1 cellular context compared by ENCODE assay signal in the genomic region with DNA sequence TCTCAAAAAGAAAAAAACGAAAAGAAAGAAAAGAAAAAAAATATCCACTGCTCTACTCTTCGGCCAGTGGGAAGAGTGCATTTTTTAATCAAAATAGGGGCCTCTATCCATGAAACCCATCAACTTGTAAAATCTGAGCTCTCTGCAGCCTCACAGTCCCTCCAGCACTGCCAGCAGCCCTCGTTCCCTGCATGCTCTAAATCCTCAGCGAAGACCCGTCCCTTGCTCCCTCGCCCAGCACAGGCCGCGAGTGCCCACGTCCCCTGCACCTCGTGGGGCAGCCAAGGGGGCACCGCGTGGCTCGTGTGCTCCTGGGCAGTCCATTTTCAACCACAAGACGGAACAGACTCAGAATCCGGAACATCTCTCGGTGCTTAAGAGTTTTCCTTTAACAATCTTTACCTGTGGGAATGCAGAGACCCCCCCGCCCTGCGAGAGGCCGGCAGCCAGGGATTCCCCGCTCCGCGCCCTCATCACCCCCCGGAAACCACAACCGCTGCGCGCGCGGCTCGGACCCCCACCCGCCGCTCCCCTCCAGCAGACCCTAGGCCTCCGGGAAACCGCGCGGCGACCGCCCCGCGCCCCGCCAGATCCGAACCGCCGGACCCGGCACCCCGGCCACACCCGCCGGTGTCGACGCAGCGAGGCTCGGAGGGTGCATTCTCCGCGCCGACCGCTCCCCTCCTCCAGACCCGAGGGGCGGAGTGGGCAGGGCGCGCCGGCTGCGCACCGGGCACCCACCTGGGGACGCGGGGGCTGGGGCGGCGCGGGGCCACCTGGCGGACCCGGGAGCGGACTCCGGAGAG.
A peak's percentile ranks its signal among the peaks of the same experiment; 100 is the strongest.
TF ChIP-seq lines count a peak whose summit lies in the region.

No MANE protein-coding gene starts in this region.

TF ChIP-seq in HEK293, 187 proteins besides CTCF, POLR2A, EP300 and RAD21 (continued from another document):
- TF ChIP-seq BCL6B (tag by site-specific recombination; IDR thresholded peaks at IDR 0.05) (no peak), ZNF146 (tag by site-specific recombination; IDR thresholded peaks at IDR 0.05) (0 out of 2 replicates have a peak, but pooled peaks have one; percentile 9), ZBTB17 (tag by site-specific recombination; IDR thresholded peaks at IDR 0.05) (peak; percentile 88), GLIS2 (tag by site-specific recombination; IDR thresholded peaks at IDR 0.05) (peak; percentile 99), SCRT2 (tag by site-specific recombination; IDR thresholded peaks at IDR 0.05) (peak; percentile 84), MYNN (tag by site-specific recombination; IDR thresholded peaks at IDR 0.05; ENCODE audit: borderline replicate concordance) (peak; percentile 30; the same call in 1 of the 2 replicates), ZNF302 (tag by site-specific recombination; IDR thresholded peaks at IDR 0.05; ENCODE audit: low read depth) (no peak), ZIC2 (tag by site-specific recombination; IDR thresholded peaks at IDR 0.05) (peak; percentile 46; the same call in 1 of the 2 replicates), ZNF169 (tag by site-specific recombination; IDR thresholded peaks at IDR 0.05) (no peak), ZNF121 (tag by site-specific recombination; IDR thresholded peaks at IDR 0.05) (peak; percentile 79; the same call in 1 of the 2 replicates), GLIS1 (tag by site-specific recombination; IDR thresholded peaks at IDR 0.05) (peak; percentile 90), ZNF2 (tag by site-specific recombination; IDR thresholded peaks at IDR 0.05) (no peak), ZNF626 (tag by site-specific recombination; IDR thresholded peaks at IDR 0.05) (no peak; the same call in 1 of the 2 replicates), ZBTB8A (tag by site-specific recombination; IDR thresholded peaks at IDR 0.05) (0 out of 2 replicates have a peak, but pooled peaks have one; percentile 8), ZNF239 (tag by site-specific recombination; IDR thresholded peaks at IDR 0.05) (no peak), BCL11A (tag by site-specific recombination; IDR thresholded peaks at IDR 0.05; ENCODE audit: low read depth) (no peak), PRDM10 (tag by site-specific recombination; IDR thresholded peaks at IDR 0.05) (peak; percentile 94), ZNF768 (tag by site-specific recombination; IDR thresholded peaks at IDR 0.05) (no peak), ZNF133 (tag by site-specific recombination; IDR thresholded peaks at IDR 0.05) (peak; percentile 9; the same call in 1 of the 2 replicates), ZXDB (tag by site-specific recombination; IDR thresholded peaks at IDR 0.05) (peak; percentile 36; the same call in 1 of the 2 replicates)
- TF ChIP-seq, protein P1, sequence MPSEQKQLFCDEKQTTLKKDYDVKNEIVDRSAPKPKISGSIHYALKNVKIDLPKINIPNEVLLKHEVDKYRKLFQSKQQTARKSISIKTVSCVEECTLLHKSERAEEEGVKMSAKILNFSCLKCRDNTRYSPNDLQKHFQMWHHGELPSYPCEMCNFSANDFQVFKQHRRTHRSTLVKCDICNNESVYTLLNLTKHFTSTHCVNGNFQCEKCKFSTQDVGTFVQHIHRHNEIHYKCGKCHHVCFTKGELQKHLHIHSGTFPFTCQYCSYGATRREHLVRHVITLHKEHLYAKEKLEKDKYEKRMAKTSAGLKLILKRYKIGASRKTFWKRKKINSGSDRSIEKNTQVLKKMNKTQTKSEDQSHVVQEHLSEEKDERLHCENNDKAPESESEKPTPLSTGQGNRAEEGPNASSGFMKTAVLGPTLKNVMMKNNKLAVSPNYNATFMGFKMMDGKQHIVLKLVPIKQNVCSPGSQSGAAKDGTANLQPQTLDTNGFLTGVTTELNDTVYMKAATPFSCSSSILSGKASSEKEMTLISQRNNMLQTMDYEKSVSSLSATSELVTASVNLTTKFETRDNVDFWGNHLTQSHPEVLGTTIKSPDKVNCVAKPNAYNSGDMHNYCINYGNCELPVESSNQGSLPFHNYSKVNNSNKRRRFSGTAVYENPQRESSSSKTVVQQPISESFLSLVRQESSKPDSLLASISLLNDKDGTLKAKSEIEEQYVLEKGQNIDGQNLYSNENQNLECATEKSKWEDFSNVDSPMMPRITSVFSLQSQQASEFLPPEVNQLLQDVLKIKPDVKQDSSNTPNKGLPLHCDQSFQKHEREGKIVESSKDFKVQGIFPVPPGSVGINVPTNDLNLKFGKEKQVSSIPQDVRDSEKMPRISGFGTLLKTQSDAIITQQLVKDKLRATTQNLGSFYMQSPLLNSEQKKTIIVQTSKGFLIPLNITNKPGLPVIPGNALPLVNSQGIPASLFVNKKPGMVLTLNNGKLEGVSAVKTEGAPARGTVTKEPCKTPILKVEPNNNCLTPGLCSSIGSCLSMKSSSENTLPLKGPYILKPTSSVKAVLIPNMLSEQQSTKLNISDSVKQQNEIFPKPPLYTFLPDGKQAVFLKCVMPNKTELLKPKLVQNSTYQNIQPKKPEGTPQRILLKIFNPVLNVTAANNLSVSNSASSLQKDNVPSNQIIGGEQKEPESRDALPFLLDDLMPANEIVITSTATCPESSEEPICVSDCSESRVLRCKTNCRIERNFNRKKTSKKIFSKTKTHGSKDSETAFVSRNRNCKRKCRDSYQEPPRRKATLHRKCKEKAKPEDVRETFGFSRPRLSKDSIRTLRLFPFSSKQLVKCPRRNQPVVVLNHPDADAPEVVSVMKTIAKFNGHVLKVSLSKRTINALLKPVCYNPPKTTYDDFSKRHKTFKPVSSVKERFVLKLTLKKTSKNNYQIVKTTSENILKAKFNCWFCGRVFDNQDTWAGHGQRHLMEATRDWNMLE (tag by site-specific recombination; conservative IDR thresholded peaks at IDR 0.05; ENCODE audit: low read depth): no peak
- TF ChIP-seq, protein P2, sequence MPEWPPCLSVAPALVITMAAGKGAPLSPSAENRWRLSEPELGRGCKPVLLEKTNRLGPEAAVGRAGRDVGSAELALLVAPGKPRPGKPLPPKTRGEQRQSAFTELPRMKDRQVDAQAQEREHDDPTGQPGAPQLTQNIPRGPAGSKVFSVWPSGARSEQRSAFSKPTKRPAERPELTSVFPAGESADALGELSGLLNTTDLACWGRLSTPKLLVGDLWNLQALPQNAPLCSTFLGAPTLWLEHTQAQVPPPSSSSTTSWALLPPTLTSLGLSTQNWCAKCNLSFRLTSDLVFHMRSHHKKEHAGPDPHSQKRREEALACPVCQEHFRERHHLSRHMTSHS (tag by site-specific recombination; IDR thresholded peaks at IDR 0.05): no peak
- TF ChIP-seq, protein P3, sequence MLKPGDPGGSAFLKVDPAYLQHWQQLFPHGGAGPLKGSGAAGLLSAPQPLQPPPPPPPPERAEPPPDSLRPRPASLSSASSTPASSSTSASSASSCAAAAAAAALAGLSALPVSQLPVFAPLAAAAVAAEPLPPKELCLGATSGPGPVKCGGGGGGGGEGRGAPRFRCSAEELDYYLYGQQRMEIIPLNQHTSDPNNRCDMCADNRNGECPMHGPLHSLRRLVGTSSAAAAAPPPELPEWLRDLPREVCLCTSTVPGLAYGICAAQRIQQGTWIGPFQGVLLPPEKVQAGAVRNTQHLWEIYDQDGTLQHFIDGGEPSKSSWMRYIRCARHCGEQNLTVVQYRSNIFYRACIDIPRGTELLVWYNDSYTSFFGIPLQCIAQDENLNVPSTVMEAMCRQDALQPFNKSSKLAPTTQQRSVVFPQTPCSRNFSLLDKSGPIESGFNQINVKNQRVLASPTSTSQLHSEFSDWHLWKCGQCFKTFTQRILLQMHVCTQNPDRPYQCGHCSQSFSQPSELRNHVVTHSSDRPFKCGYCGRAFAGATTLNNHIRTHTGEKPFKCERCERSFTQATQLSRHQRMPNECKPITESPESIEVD (tag by site-specific recombination; IDR thresholded peaks at IDR 0.05): no peak
- TF ChIP-seq, protein P4, sequence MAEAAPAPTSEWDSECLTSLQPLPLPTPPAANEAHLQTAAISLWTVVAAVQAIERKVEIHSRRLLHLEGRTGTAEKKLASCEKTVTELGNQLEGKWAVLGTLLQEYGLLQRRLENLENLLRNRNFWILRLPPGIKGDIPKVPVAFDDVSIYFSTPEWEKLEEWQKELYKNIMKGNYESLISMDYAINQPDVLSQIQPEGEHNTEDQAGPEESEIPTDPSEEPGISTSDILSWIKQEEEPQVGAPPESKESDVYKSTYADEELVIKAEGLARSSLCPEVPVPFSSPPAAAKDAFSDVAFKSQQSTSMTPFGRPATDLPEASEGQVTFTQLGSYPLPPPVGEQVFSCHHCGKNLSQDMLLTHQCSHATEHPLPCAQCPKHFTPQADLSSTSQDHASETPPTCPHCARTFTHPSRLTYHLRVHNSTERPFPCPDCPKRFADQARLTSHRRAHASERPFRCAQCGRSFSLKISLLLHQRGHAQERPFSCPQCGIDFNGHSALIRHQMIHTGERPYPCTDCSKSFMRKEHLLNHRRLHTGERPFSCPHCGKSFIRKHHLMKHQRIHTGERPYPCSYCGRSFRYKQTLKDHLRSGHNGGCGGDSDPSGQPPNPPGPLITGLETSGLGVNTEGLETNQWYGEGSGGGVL (tag by site-specific recombination; IDR thresholded peaks at IDR 0.05): peak; percentile 63
